Comparison of ENCODE assay signal across 1 cellular context in genomic region chr2:238875161-238875530, GRCh38.
TF ChIP-seq lines count a peak whose summit lies in the region.

No MANE protein-coding gene starts in this region.

TF ChIP-seq in K562, 482 proteins besides CTCF, POLR2A, EP300 and RAD21 (continued from another document):
- no peak for TF ChIP-seq LARP7 (IDR thresholded peaks at IDR 0.05)
- TF ChIP-seq, protein P1, sequence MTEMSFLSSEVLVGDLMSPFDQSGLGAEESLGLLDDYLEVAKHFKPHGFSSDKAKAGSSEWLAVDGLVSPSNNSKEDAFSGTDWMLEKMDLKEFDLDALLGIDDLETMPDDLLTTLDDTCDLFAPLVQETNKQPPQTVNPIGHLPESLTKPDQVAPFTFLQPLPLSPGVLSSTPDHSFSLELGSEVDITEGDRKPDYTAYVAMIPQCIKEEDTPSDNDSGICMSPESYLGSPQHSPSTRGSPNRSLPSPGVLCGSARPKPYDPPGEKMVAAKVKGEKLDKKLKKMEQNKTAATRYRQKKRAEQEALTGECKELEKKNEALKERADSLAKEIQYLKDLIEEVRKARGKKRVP (CRISPR knock-in tag; IDR thresholded peaks at IDR 0.05): no peak
- TF ChIP-seq HDAC2 (IDR thresholded peaks at IDR 0.05): no peak
- TF ChIP-seq ATF1 (CRISPR knock-in tag; IDR thresholded peaks at IDR 0.05): no peak
- no peak for TF ChIP-seq ATF1 (tag; IDR thresholded peaks at IDR 0.05)
- TF ChIP-seq XRCC5 (IDR thresholded peaks at IDR 0.05; ENCODE audit: low read depth, low read length): no peak
- TF ChIP-seq, protein P2, sequence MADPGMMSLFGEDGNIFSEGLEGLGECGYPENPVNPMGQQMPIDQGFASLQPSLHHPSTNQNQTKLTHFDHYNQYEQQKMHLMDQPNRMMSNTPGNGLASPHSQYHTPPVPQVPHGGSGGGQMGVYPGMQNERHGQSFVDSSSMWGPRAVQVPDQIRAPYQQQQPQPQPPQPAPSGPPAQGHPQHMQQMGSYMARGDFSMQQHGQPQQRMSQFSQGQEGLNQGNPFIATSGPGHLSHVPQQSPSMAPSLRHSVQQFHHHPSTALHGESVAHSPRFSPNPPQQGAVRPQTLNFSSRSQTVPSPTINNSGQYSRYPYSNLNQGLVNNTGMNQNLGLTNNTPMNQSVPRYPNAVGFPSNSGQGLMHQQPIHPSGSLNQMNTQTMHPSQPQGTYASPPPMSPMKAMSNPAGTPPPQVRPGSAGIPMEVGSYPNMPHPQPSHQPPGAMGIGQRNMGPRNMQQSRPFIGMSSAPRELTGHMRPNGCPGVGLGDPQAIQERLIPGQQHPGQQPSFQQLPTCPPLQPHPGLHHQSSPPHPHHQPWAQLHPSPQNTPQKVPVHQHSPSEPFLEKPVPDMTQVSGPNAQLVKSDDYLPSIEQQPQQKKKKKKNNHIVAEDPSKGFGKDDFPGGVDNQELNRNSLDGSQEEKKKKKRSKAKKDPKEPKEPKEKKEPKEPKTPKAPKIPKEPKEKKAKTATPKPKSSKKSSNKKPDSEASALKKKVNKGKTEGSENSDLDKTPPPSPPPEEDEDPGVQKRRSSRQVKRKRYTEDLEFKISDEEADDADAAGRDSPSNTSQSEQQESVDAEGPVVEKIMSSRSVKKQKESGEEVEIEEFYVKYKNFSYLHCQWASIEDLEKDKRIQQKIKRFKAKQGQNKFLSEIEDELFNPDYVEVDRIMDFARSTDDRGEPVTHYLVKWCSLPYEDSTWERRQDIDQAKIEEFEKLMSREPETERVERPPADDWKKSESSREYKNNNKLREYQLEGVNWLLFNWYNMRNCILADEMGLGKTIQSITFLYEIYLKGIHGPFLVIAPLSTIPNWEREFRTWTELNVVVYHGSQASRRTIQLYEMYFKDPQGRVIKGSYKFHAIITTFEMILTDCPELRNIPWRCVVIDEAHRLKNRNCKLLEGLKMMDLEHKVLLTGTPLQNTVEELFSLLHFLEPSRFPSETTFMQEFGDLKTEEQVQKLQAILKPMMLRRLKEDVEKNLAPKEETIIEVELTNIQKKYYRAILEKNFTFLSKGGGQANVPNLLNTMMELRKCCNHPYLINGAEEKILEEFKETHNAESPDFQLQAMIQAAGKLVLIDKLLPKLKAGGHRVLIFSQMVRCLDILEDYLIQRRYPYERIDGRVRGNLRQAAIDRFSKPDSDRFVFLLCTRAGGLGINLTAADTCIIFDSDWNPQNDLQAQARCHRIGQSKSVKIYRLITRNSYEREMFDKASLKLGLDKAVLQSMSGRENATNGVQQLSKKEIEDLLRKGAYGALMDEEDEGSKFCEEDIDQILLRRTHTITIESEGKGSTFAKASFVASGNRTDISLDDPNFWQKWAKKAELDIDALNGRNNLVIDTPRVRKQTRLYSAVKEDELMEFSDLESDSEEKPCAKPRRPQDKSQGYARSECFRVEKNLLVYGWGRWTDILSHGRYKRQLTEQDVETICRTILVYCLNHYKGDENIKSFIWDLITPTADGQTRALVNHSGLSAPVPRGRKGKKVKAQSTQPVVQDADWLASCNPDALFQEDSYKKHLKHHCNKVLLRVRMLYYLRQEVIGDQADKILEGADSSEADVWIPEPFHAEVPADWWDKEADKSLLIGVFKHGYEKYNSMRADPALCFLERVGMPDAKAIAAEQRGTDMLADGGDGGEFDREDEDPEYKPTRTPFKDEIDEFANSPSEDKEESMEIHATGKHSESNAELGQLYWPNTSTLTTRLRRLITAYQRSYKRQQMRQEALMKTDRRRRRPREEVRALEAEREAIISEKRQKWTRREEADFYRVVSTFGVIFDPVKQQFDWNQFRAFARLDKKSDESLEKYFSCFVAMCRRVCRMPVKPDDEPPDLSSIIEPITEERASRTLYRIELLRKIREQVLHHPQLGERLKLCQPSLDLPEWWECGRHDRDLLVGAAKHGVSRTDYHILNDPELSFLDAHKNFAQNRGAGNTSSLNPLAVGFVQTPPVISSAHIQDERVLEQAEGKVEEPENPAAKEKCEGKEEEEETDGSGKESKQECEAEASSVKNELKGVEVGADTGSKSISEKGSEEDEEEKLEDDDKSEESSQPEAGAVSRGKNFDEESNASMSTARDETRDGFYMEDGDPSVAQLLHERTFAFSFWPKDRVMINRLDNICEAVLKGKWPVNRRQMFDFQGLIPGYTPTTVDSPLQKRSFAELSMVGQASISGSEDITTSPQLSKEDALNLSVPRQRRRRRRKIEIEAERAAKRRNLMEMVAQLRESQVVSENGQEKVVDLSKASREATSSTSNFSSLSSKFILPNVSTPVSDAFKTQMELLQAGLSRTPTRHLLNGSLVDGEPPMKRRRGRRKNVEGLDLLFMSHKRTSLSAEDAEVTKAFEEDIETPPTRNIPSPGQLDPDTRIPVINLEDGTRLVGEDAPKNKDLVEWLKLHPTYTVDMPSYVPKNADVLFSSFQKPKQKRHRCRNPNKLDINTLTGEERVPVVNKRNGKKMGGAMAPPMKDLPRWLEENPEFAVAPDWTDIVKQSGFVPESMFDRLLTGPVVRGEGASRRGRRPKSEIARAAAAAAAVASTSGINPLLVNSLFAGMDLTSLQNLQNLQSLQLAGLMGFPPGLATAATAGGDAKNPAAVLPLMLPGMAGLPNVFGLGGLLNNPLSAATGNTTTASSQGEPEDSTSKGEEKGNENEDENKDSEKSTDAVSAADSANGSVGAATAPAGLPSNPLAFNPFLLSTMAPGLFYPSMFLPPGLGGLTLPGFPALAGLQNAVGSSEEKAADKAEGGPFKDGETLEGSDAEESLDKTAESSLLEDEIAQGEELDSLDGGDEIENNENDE (IDR thresholded peaks at IDR 0.05; ENCODE audit: low read depth, low read length): no peak
- TF ChIP-seq ZNF184 (CRISPR knock-in tag; IDR thresholded peaks at IDR 0.05): no peak
- TF ChIP-seq RFX1 (IDR thresholded peaks at IDR 0.05): no peak
- TF ChIP-seq ZFP36 (IDR thresholded peaks at IDR 0.05; ENCODE audit: low read depth, low read length, partially characterized antibody): no peak
TF ChIP-seq in K562: peak in this region for 0.
